ENCODE assay signal across 8 cellular contexts in genomic region chr9:20620658-20621552, GRCh38. TPM values are rescaled to one million over a fixed set of nuclear protein-coding genes. Genes with fewer than 3 reads are reported as not detected.
DNase-seq lines count a peak whose midpoint lies in the region; FAIRE-seq and TF ChIP-seq lines count a peak whose summit lies in the region.

No MANE protein-coding gene starts in this region.

- H3K27me3 ChIP-seq in H1 (replicated peaks in 1 of 4; ENCODE audit: control insufficient read depth in 3 of 4, extremely low read depth in 1 of 4, insufficient read depth in 3 of 4, low read length in 3 of 4), result peaks cover 11 to 51% (median 40%) of the 10 kb centered on the region in 4 experiments

- no peak overlapping the region for H2BK120ac ChIP-seq in H1 (replicated peaks; ENCODE audit: low read depth, low read length)

- H3K79me2 ChIP-seq in H1 (ENCODE audit: control insufficient read depth in 1 of 2, insufficient read depth in 2 of 2, low read length in 2 of 2), result no peaks in the 10 kb centered on the region

- peak overlapping the region; percentile 96 to 98 for H3K4me2 ChIP-seq in H1 (ENCODE audit: insufficient read depth in 1 of 2, low read depth in 2 of 2, low read length in 2 of 2)

- H3K27ac ChIP-seq in KOPT-K1 (ENCODE audit: low read depth, low read length, poor library complexity, severe bottlenecking), result peak overlapping the region; percentile 88
- no peak overlapping the region for H3K27ac ChIP-seq in H1 (ENCODE audit: low read depth, low read length)

- H3K36me3 ChIP-seq in KOPT-K1 (ENCODE audit: insufficient read depth, low read length) (peaks cover 8% of the 10 kb centered on the region), H1 (ENCODE audit: control insufficient read depth in 2 of 4, insufficient read depth in 4 of 4, low read length in 3 of 4) (no peaks in the 10 kb centered on the region)

- H4K20me1 ChIP-seq in H1 (replicated peaks in 1 of 2; ENCODE audit: control insufficient read depth in 1 of 2, insufficient read depth in 2 of 2, low read length in 2 of 2), result peaks cover 0 to 5% of the 10 kb centered on the region in 2 experiments

- H2AK5ac ChIP-seq in H1 (ENCODE audit: low read depth, low read length), result no peak overlapping the region

- H2BK12ac ChIP-seq in H1 (ENCODE audit: low read depth, low read length), result no peak overlapping the region

- no peak for TF ChIP-seq POLR2A in H1 (IDR thresholded peaks at IDR 0.05; ENCODE audit: control extremely low read depth in 1 of 2, low read depth in 2 of 2, low read length in 2 of 2)

- no peak overlapping the region for H3K4ac ChIP-seq in H1 (replicated peaks; ENCODE audit: insufficient read length, low read depth, low read length)

- H3K9me3 Mint-ChIP-seq in mesothelial cell of epicardium, result no peaks in the 10 kb centered on the region

- no peak overlapping the region for H3K14ac ChIP-seq in H1 (ENCODE audit: insufficient read length)

- peaks cover 28% of the 10 kb centered on the region for H3K23me2 ChIP-seq in H1 (ENCODE audit: low read depth, low read length)

- CTCF ChIA-PET in H1 (lab: Charles Lee; ENCODE audit: partially characterized antibody), result interaction anchor here (0.8 kb wide), 1 partner anchor 63 kb away, joined by 3 read pairs; the partner anchor contains the start of gene FOCAD

- H3K4me3 ChIP-seq in H1 (ENCODE audit: extremely low read depth in 1 of 4, insufficient read depth in 2 of 4, low read depth in 3 of 4, low read length in 4 of 4), result peak overlapping the region; percentile 67 to 97 (median 80)

- peak overlapping the region in 2 of 4 experiments; percentile 14 to 68; a peak in 3 of 7 replicates for H3K9ac ChIP-seq in H1 (replicated peaks in 1 of 4; ENCODE audit: extremely low read depth in 1 of 4, low read depth in 3 of 4, low read length in 3 of 4)

- H3K27ac Mint-ChIP-seq in mesothelial cell of epicardium, result peak overlapping the region; percentile 88

- peaks cover 0 to 17% (median 3%) of the 10 kb centered on the region in 4 experiments; a peak in 5 of 7 replicates for H3K4me1 ChIP-seq in H1 (replicated peaks in 1 of 4; ENCODE audit: control insufficient read depth in 3 of 4, insufficient read depth in 4 of 4, low read length in 3 of 4)

- no peaks in the 10 kb centered on the region for H3K79me1 ChIP-seq in H1 (ENCODE audit: low read depth, low read length)

- no peaks in the 10 kb centered on the region for H3K36me3 Mint-ChIP-seq in mesothelial cell of epicardium

- no peak overlapping the region for H2BK20ac ChIP-seq in H1 (ENCODE audit: low read length)

- no peak overlapping the region for H3K23ac ChIP-seq in H1 (ENCODE audit: insufficient read length)

- peaks cover 8% of the 10 kb centered on the region for H3K27me3 Mint-ChIP-seq in mesothelial cell of epicardium (ENCODE audit: low read depth)

- DNase-seq in C1 segment of cervical spinal cord (lab: John Stamatoyannopoulos, UW) (peak in 10 of 14 donors; percentile 31 to 70 (median 52)), H1 (ENCODE audit: low read depth in 1 of 2, low spot score in 2 of 2) (peak in 1 of 2 experiments; percentile 60), mesothelial cell of epicardium (ENCODE audit: low spot score in 2 of 2, unreplicated experiment in 2 of 2) (peak in 1 of 2 experiments; percentile 45), iPS-NIHi7 (ENCODE audit: extremely low spot score) (no peak), epidermal melanocyte (ENCODE audit: insufficient read length, low spot score) (no peak)
- peak; percentile 84 for DNase-seq in activated CD8-positive, alpha-beta memory T cell treated with anti-CD3 and anti-CD28 coated beads for 24 hours
- peak; percentile 30 for DNase-seq in stimulated activated CD8-positive, alpha-beta memory T cell treated with anti-CD3 and anti-CD28 coated beads, Interleukin-4, amount 100 ng/mL, for 24 hours (ENCODE audit: low read depth)

- H3K4me1 Mint-ChIP-seq in mesothelial cell of epicardium, result peaks cover 58% of the 10 kb centered on the region

- FAIRE-seq in H1 (lab: Jason Lieb, UNC), result no peak

- POLR2A ChIA-PET in H1 (lab: Charles Lee; ENCODE audit: partially characterized antibody), result no interaction called here

- peak overlapping the region; percentile 95 for H3K4me3 Mint-ChIP-seq in mesothelial cell of epicardium

- no peak overlapping the region for H2BK5ac ChIP-seq in H1 (ENCODE audit: low read depth, low read length)

- no peak for TF ChIP-seq EP300 in H1 (IDR thresholded peaks at IDR 0.05; ENCODE audit: borderline replicate concordance in 1 of 2, low read depth in 2 of 2, low read length in 2 of 2)

- WGBS in H1 (ENCODE audit: extremely low coverage in 1 of 2, insufficient coverage in 1 of 2, insufficient read length in 1 of 2, insufficient replicate concordance in 2 of 2, low coverage in 1 of 2, low lambda C conversion rate in 2 of 2, missing lambda C conversion rate in 1 of 2), 2 experiments, result 2% methylated on average over 59 of the region's 74 CpGs; no CpG with 5 or more reads in 1 of the 2 experiments

- TF ChIP-seq CTCF in H1 (IDR thresholded peaks at IDR 0.05; ENCODE audit: control extremely low read depth in 1 of 3, insufficient read depth in 1 of 3, low read depth in 1 of 3, low read length in 3 of 3) (no peak), mesothelial cell of epicardium (IDR thresholded peaks at IDR 0.05; ENCODE audit: unreplicated experiment) (no peak)

- no peak overlapping the region for H4K8ac ChIP-seq in H1 (ENCODE audit: extremely low read depth, insufficient read depth, low read length)

- H3K56ac ChIP-seq in H1 (replicated peaks; ENCODE audit: insufficient read length, low read depth, low read length), result no peak overlapping the region

- no peak overlapping the region for H4K91ac ChIP-seq in H1 (replicated peaks; ENCODE audit: insufficient read length, low read length)

- no peak overlapping the region for H4K5ac ChIP-seq in H1 (ENCODE audit: insufficient read length, low read depth, low read length)

- H3K18ac ChIP-seq in H1 (ENCODE audit: extremely low read depth, low read length), result no peak overlapping the region

- no peak overlapping the region for H2BK15ac ChIP-seq in H1 (ENCODE audit: low read length)

- TF ChIP-seq RAD21 in H1 (IDR thresholded peaks at IDR 0.05 in 1 of 2, conservative IDR thresholded peaks at IDR 0.05 in 1 of 2; ENCODE audit: low read depth in 2 of 2, low read length in 2 of 2), result no peak

- H2AFZ ChIP-seq in H1 (ENCODE audit: low read length), result peak overlapping the region; percentile 56; the same call in 1 of the 2 replicates

- no peaks in the 10 kb centered on the region for H3K9me3 ChIP-seq in KOPT-K1 (ENCODE audit: insufficient read depth, low read length, poor library complexity, severe bottlenecking)
- no peaks in the 10 kb centered on the region for H3K9me3 ChIP-seq in H1 (ENCODE audit: insufficient read depth in 2 of 2, low read depth in 1 of 2, low read length in 1 of 2)

TF ChIP-seq in H1, 55 proteins besides CTCF, POLR2A, EP300 and RAD21 (continues in another document):
- peak; percentile 53 for TF ChIP-seq KDM4A (IDR thresholded peaks at IDR 0.05; ENCODE audit: low read depth, low read length, severe bottlenecking)
- peak; percentile 60 for TF ChIP-seq RNF2 (IDR thresholded peaks at IDR 0.05; ENCODE audit: borderline replicate concordance, low read depth, low read length, missing control alignments, poor library complexity, severe bottlenecking)
- TF ChIP-seq HDAC2 (IDR thresholded peaks at IDR 0.05; ENCODE audit: borderline replicate concordance in 1 of 2, low read depth in 2 of 2, low read length in 2 of 2), result 0 out of 4 replicates have a peak, but pooled peaks of 1 of the 2 experiments have one; percentile 1
- TF ChIP-seq TEAD4 (IDR thresholded peaks at IDR 0.05; ENCODE audit: low read depth, low read length), result no peak
- peak; percentile 74 for TF ChIP-seq EZH2 (IDR thresholded peaks at IDR 0.05; ENCODE audit: low read depth, low read length, severe bottlenecking)
- TF ChIP-seq USF2 (IDR thresholded peaks at IDR 0.05; ENCODE audit: low read length), result no peak
- TF ChIP-seq SUZ12 (IDR thresholded peaks at IDR 0.05; ENCODE audit: low read length), result peak; percentile 73
- TF ChIP-seq ZNF274 (IDR thresholded peaks at IDR 0.05; ENCODE audit: borderline replicate concordance, extremely low read depth, low read length), result no peak
- TF ChIP-seq NRF1 (IDR thresholded peaks at IDR 0.05; ENCODE audit: low read depth, low read length), result no peak

RNA-seq across cellular contexts. Expression of gene MLLT3, which starts 1.4 kb away (rescaled TPM):
- 8.1 and 9.6 TPM in 2 replicates for total RNA-seq in H1 (2021; fragmentation: NEBNext Ultra II Directional; extraction: Animal tissue kit (Norgen Biotek cat#: 25700))
- 3.0 and 5.9 TPM in 2 replicates for polyA plus RNA-seq in H1 (2011; rRNA removed)
- polyA plus RNA-seq in H1 (2011; cell fraction: cytosol; rRNA removed), result 6.0 TPM
- polyA plus RNA-seq in H1 (2011; cell fraction: nucleus; rRNA removed), result 3.9 TPM
- 6.1 to 11.4 TPM (median 9.6 TPM) in 4 replicates for polyA plus RNA-seq in H1 (2012, experiment 1 of 2)
- polyA plus RNA-seq in H1 (2012, experiment 2 of 2), result 1.2 TPM
- polyA plus RNA-seq in H1 (2013, experiment 1 of 2), result 4.7 TPM
- 4.3 TPM for polyA plus RNA-seq in H1 (2013, experiment 2 of 2)
- 13.2 and 14.0 TPM in 2 replicates for polyA minus RNA-seq in H1 (2011; rRNA and poly(A)+ RNA removed)
- 6.3 TPM for polyA minus RNA-seq in H1 (2011; cell fraction: cytosol; rRNA and poly(A)+ RNA removed)
- polyA minus RNA-seq in H1 (2011; cell fraction: nucleus; rRNA and poly(A)+ RNA removed), result 12.1 TPM
- total RNA-seq in mesothelial cell of epicardium, result 41.4 to 45.8 TPM (median 42.5 TPM) in 3 replicates

Comparison
In these comparisons a context has a peak if more than half of its experiments do, and no peak if none do; other contexts are left out.
1. DNase-seq: peak in C1 segment of cervical spinal cord (10 of 14), activated CD8-positive, alpha-beta memory T cell treated with anti-CD3 and anti-CD28 coated beads for 24 hours (single experiment) and stimulated activated CD8-positive, alpha-beta memory T cell treated with anti-CD3 and anti-CD28 coated beads, Interleukin-4, amount 100 ng/mL, for 24 hours (single experiment); none in iPS-NIHi7 (single experiment) and epidermal melanocyte (single experiment).